Comparison of ENCODE assay signal across 7 cellular contexts in the genomic region with DNA sequence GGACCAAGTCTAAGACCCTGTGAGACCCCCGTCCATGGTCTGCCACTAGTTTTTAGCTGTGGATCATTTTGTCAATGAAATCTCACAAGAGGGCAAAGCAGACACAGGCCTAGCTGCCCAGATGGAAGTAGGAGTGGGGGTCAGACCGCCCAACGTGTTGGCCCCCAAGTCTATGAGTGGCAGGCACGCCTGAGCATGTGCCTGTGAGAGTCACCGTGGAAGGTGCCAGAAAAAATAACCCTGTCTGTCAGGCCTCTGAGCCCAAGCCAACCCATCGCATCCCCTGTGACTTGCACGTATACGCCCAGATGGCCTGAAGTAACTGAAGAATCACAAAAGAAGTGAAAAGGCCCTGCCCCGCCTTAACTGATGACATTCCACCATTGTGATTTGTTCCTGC.
DNase-seq lines count a peak whose midpoint lies in the region; ATAC-seq and TF ChIP-seq lines count a peak whose summit lies in the region.
"Not testable (repeated sequence)": the region's sequence is repeated elsewhere in the genome, so short reads cannot be mapped to it uniquely, and the experiment has no call there.

No MANE protein-coding gene starts in this region.

- H2AFZ ChIP-seq in PC-3 (ENCODE audit: low read length) = peak overlapping the region; percentile 45; the same call in 1 of the 2 replicates
- not testable (repeated sequence) for H2AFZ ChIP-seq in neuronal stem cell (ENCODE audit: low read length)

- H2BK120ac ChIP-seq in neuronal stem cell (ENCODE audit: low read depth, low read length) = not testable (repeated sequence)

- ATAC-seq in PC-3 = peak; percentile 58
- peak; percentile 97 for ATAC-seq in esophagus mucosa

- H3K23ac ChIP-seq in neuronal stem cell (ENCODE audit: low read depth, low read length, poor library complexity) = not testable (repeated sequence)

- not testable (repeated sequence) for H2BK5ac ChIP-seq in neuronal stem cell (ENCODE audit: low read length)

- not testable (repeated sequence) for H3K4me3 ChIP-seq in PC-3 (ENCODE audit: low read length); neuronal stem cell (ENCODE audit: low read length in 2 of 2); vagina
- peak overlapping the region; percentile 27 for H3K4me3 ChIP-seq in endodermal cell (ENCODE audit: low read length)

- H3K14ac ChIP-seq in neuronal stem cell (ENCODE audit: low read length) = not testable (repeated sequence)

- H3F3A ChIP-seq in PC-3 (ENCODE audit: low read length, unreplicated experiment) = not testable (repeated sequence)

- H2AK5ac ChIP-seq in neuronal stem cell (ENCODE audit: low read depth, low read length) = peak overlapping the region; percentile 88

- peaks cover 43% of the 10 kb centered on the region for H3K79me2 ChIP-seq in PC-3 (ENCODE audit: low read length)

- 93 to 100% methylated on average over 4 to 8 of the region's 9 CpGs for WGBS in endodermal cell (ENCODE audit: insufficient coverage in 1 of 2, insufficient read length in 1 of 2), 2 experiments
- no CpG with 5 or more reads among the region's 9 CpGs for WGBS in neuronal stem cell (ENCODE audit: extremely low coverage in 2 of 2, insufficient read length in 2 of 2, insufficient replicate concordance in 1 of 2), 2 donors

- POLR2A ChIA-PET in PC-3 (lab: Charles Lee; ENCODE audit: unreplicated experiment); MCF 10A (lab: Yijun Ruan, JAX): not testable (repeated sequence)

- H3K27me3 Mint-ChIP-seq in MCF 10A (ENCODE audit: insufficient read depth, unreplicated experiment); endodermal cell (ENCODE audit: insufficient read depth): not testable (repeated sequence)

- not testable (repeated sequence) for TF ChIP-seq CTCF in PC-3 (conservative IDR thresholded peaks at IDR 0.05; ENCODE audit: low read depth, low read length); MCF 10A (IDR thresholded peaks at IDR 0.05; ENCODE audit: unreplicated experiment); endodermal cell (conservative IDR thresholded peaks at IDR 0.05); vagina (IDR thresholded peaks at IDR 0.05)

- H2BK12ac ChIP-seq in neuronal stem cell (ENCODE audit: low read length) = not testable (repeated sequence)

- H3K9me3 Mint-ChIP-seq in MCF 10A (ENCODE audit: unreplicated experiment) (peaks cover 19% of the 10 kb centered on the region), endodermal cell (peaks cover 33% of the 10 kb centered on the region)

- peak overlapping the region; percentile 74 for H3K9ac ChIP-seq in PC-3 (ENCODE audit: low read length)
- H3K9ac ChIP-seq in endodermal cell (ENCODE audit: extremely low read depth, low read length, poor library complexity, severe bottlenecking); neuronal stem cell (ENCODE audit: low read depth, low read length, poor library complexity): not testable (repeated sequence)

- intact Hi-C loops in PC-3 (cut with micrococcal nuclease) = loop anchor here (10.0 kb wide), 1 partner anchor 111 kb away; no protein-coding TSS in a partner anchor
- intact Hi-C loops in MCF 10A (cut with micrococcal nuclease); vagina (cut with DNase I): not testable (repeated sequence)

- DNase-seq in HPDE6-E6E7 (ENCODE audit: extremely low spot score) (peak; percentile 22), PC-3 (peak; percentile 62)
- not testable (repeated sequence) for DNase-seq in MCF 10A (ENCODE audit: unreplicated experiment); endodermal cell; neuronal stem cell (ENCODE audit: low spot score); vagina (ENCODE audit: extremely low spot score in 2 of 2)

- H3K27ac Mint-ChIP-seq in MCF 10A (ENCODE audit: low read depth, unreplicated experiment) = peak overlapping the region; percentile 29
- H3K27ac Mint-ChIP-seq in endodermal cell = not testable (repeated sequence)

- not testable (repeated sequence) for H4K20me1 ChIP-seq in PC-3 (ENCODE audit: low read length)

- H3K36me3 ChIP-seq in PC-3 (ENCODE audit: low read depth, low read length); endodermal cell (ENCODE audit: control insufficient read depth, insufficient read depth, low read length); neuronal stem cell (replicated peaks in 1 of 2; ENCODE audit: control insufficient read depth in 2 of 2, insufficient read depth in 2 of 2, low read length in 2 of 2); vagina: not testable (repeated sequence)

- not testable (repeated sequence) for H3K27me3 ChIP-seq in PC-3 (ENCODE audit: low read length); endodermal cell (ENCODE audit: control insufficient read depth, insufficient read depth, low read length, poor library complexity, severe bottlenecking); neuronal stem cell (ENCODE audit: control insufficient read depth in 3 of 3, insufficient read depth in 3 of 3, low read depth in 1 of 3, low read length in 3 of 3); vagina

- not testable (repeated sequence) for H3K4ac ChIP-seq in neuronal stem cell (ENCODE audit: low read length)

- H3K4me2 ChIP-seq in PC-3 (ENCODE audit: low read length) = peak overlapping the region; percentile 15; the same call in 1 of the 2 replicates
- not testable (repeated sequence) for H3K4me2 ChIP-seq in neuronal stem cell (ENCODE audit: insufficient read depth, low read length, poor library complexity, severe bottlenecking)

- not testable (repeated sequence) for H3K9me2 ChIP-seq in PC-3 (replicated peaks; ENCODE audit: low read length)

- H3K27ac ChIP-seq in PC-3 (ENCODE audit: low read length) = peak overlapping the region; percentile 94
- H3K27ac ChIP-seq in endodermal cell (ENCODE audit: low read depth, low read length); neuronal stem cell (replicated peaks; ENCODE audit: low read length): not testable (repeated sequence)
- peak overlapping the region; percentile 49 for H3K27ac ChIP-seq in vagina

- peaks cover 24% of the 10 kb centered on the region for H3K4me1 Mint-ChIP-seq in MCF 10A (ENCODE audit: insufficient read depth, unreplicated experiment)
- peaks cover 22% of the 10 kb centered on the region for H3K4me1 Mint-ChIP-seq in endodermal cell

- not testable (repeated sequence) for H3K9me3 ChIP-seq in PC-3 (ENCODE audit: low read length); vagina
- peaks cover 34% of the 10 kb centered on the region for H3K9me3 ChIP-seq in endodermal cell (ENCODE audit: control insufficient read depth, low read length)
- peaks cover 12 to 16% of the 10 kb centered on the region in 2 donors for H3K9me3 ChIP-seq in neuronal stem cell (replicated peaks in 1 of 2; ENCODE audit: control insufficient read depth in 2 of 2, insufficient read depth in 1 of 2, low read depth in 1 of 2, low read length in 2 of 2)

- H3K4me1 ChIP-seq in PC-3 (ENCODE audit: insufficient read depth, low read length) = peaks cover 19% of the 10 kb centered on the region
- H3K4me1 ChIP-seq in endodermal cell (ENCODE audit: control insufficient read depth, insufficient read depth, low read length); neuronal stem cell (ENCODE audit: control insufficient read depth in 2 of 2, insufficient read depth in 1 of 2, low read depth in 1 of 2, low read length in 2 of 2); vagina: not testable (repeated sequence)

- not testable (repeated sequence) for H3K79me1 ChIP-seq in neuronal stem cell (ENCODE audit: low read depth, low read length)

- CTCF ChIA-PET in PC-3 (lab: Charles Lee); MCF 10A (lab: Yijun Ruan, JAX): not testable (repeated sequence)

- not testable (repeated sequence) for H3K4me3 Mint-ChIP-seq in MCF 10A (ENCODE audit: unreplicated experiment); endodermal cell

- BruUV-seq in PC-3 (replicated peaks; lab: Mats Ljungman, UMichigan); MCF 10A (replicated peaks; lab: Mats Ljungman, UMichigan): not testable (repeated sequence)

- not testable (repeated sequence) for H3K36me3 Mint-ChIP-seq in MCF 10A (ENCODE audit: insufficient read depth, unreplicated experiment)
- peaks cover 23% of the 10 kb centered on the region for H3K36me3 Mint-ChIP-seq in endodermal cell (ENCODE audit: low read depth)

- not testable (repeated sequence) for H4K91ac ChIP-seq in neuronal stem cell (ENCODE audit: low read depth, low read length, poor library complexity)

- H2BK15ac ChIP-seq in neuronal stem cell (ENCODE audit: low read length) = not testable (repeated sequence)

- H3K18ac ChIP-seq in neuronal stem cell (ENCODE audit: low read length) = peak overlapping the region; percentile 57

- not testable (repeated sequence) for TF ChIP-seq POLR2A in vagina (IDR thresholded peaks at IDR 0.05)

- not testable (repeated sequence) for H4K8ac ChIP-seq in neuronal stem cell (ENCODE audit: low read depth, low read length)
